11 cellular contexts compared by ENCODE assay signal in the genomic region with DNA sequence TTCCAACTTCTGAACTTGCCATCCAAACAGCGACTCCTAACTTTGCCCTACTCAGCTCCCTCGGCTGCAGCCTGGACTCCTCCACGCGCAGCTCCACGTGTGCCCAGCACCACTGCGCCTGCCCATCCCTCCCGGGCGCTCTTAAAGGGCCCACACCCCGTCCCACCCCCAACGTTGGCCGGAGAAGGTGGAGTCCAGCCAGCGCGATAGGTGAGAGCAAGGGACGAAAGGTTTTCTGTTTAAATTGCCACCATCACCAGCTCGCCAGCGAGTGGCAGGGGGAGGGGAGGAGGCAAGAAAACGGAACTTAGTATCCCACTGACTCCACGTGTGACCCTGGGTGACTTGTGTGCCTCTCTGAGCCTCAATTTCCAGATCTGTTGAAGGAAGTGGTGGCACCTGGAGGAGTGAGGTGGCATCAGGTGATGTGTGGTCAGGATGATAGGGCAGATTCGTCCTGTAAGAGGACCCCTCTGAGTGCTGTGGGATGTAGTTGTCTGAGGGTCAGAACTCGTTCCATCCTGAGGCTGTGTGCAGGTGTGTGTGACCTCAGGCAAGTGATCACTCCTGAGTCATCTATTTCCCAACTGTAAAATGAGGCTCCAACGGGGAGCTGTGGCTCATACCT. TPM values are rescaled to one million over a fixed set of nuclear protein-coding genes. Genes with fewer than 3 reads are reported as not detected.
DNase-seq lines count a peak whose midpoint lies in the region; ATAC-seq and TF ChIP-seq lines count a peak whose summit lies in the region.
"Had no signal": no experiment of that assay in that cellular context is flagged by ENCODE, and none has a peak within 500 bp of the region (broad histone marks: within the 10 kb centered on the region; RNA-seq: fewer than 3 reads in every experiment).

No MANE protein-coding gene starts in this region.

- intact Hi-C loops in head of caudate nucleus (cut with DNase I), result loop anchor here (2.0 kb wide), 1 partner anchor 177 kb away; no protein-coding TSS in a partner anchor

- H3K36me3 ChIP-seq in RWPE2 (ENCODE audit: low read depth) (no peaks in the 10 kb centered on the region), skeletal muscle satellite cell (ENCODE audit: insufficient read depth, low read length) (no peaks in the 10 kb centered on the region)

- peak overlapping the region; percentile 21 for H3K4me2 ChIP-seq in skeletal muscle satellite cell (ENCODE audit: low read length)

- peak; percentile 86 for ATAC-seq in RWPE2 (ENCODE audit: low read depth)
- no peak for ATAC-seq in GM21576 (IDR thresholded peaks at IDR 0.05; ENCODE audit: unreplicated experiment)
- ATAC-seq in GM21723 (IDR thresholded peaks at IDR 0.05; ENCODE audit: unreplicated experiment), result no peak
- no peak for ATAC-seq in HG03442 (IDR thresholded peaks at IDR 0.05; ENCODE audit: unreplicated experiment)

- H3K4me1 ChIP-seq in RWPE2 (ENCODE audit: insufficient read depth, poor library complexity, severe bottlenecking) (peaks cover 7% of the 10 kb centered on the region), skeletal muscle satellite cell (ENCODE audit: control insufficient read depth, insufficient read depth, low read length) (peaks cover 6% of the 10 kb centered on the region)

- H3K4me3 ChIP-seq in RWPE2 (ENCODE audit: severe bottlenecking), result no peak overlapping the region
- H3K4me3 ChIP-seq in skeletal muscle satellite cell (ENCODE audit: low read length), result no peak overlapping the region
- H3K4me3 ChIP-seq: tibial artery had no signal

- no peak for TF ChIP-seq CTCF in RWPE2 (IDR thresholded peaks at IDR 0.05; ENCODE audit: poor library complexity, severe bottlenecking)

- H3K9me3 ChIP-seq in RWPE2 (ENCODE audit: severe bottlenecking) (no peaks in the 10 kb centered on the region), skeletal muscle satellite cell (replicated peaks; ENCODE audit: low read length) (no peaks in the 10 kb centered on the region)

- no peaks in the 10 kb centered on the region for H3K27me3 ChIP-seq in RWPE2 (ENCODE audit: insufficient read depth, poor library complexity, severe bottlenecking)
- peaks cover 15% of the 10 kb centered on the region for H3K27me3 ChIP-seq in skeletal muscle satellite cell (ENCODE audit: control insufficient read depth, insufficient read depth, low read length)

- no peak overlapping the region for H3K27ac ChIP-seq in RWPE2 (ENCODE audit: poor library complexity, severe bottlenecking)
- H3K27ac ChIP-seq: tibial artery had no signal

- peak; percentile 54 for DNase-seq in DMS53 (lab: John Stamatoyannopoulos, UW)
- DNase-seq in DMS53 treated with DMSO at 0.1 percent for 48 hours (lab: John Stamatoyannopoulos, UW; ENCODE audit: unreplicated experiment), result no peak
- DNase-seq in RWPE2 (ENCODE audit: low spot score), result no peak
- DNase-seq in head of caudate nucleus, result peak in 33 of 42 donors; percentile 2 to 83 (median 55)
- DNase-seq: 8988T; effector memory CD4-positive, alpha-beta T cell had no signal

- H3K9ac ChIP-seq in skeletal muscle satellite cell (ENCODE audit: low read depth, low read length), result no peak overlapping the region

RNA-seq across cellular contexts. Expression of gene TRPV4, which starts 59.7 kb away (rescaled TPM):
- 0.22 and 1.0 TPM in 2 replicates for total RNA-seq in skeletal muscle satellite cell (2012; rRNA removed)

RNA-seq across cellular contexts. Expression of gene FAM222A, which starts 59.9 kb away (rescaled TPM):
- under 0.01 and 0.44 TPM in 2 replicates for total RNA-seq in skeletal muscle satellite cell (2012; rRNA removed)

Comparison
In these comparisons a context has a peak if more than half of its experiments do, and no peak if none do; other contexts are left out.
1. DNase-seq: peak in DMS53 (single experiment) and head of caudate nucleus (33 of 42); none in DMS53 treated with DMSO at 0.1 percent for 48 hours (single experiment) and RWPE2 (single experiment).